Comparison of ENCODE assay signal across 14 cellular contexts in the genomic region with DNA sequence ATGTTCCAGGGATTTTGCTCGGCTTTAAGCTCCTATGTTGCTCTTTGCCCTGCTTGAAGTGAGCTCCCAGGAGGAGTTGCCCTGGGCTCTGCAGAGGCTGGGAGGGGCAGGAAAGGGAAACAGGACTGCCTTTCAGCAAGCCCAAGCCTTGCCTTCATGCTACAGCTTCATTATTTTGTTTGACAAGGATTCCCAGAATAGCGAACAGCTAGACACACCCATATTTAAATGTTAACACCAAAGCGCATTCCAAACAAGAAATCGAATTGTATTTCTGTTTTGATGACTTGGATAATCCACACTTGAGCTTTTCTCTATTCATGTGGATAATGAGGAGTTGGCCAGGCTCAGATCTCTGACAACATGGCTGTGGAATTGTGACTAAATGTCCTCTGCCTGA. TPM values are rescaled to one million over a fixed set of nuclear protein-coding genes. Genes with fewer than 3 reads are reported as not detected.
DNase-seq lines count a peak whose midpoint lies in the region; ATAC-seq and TF ChIP-seq lines count a peak whose summit lies in the region.
"Had no signal": no experiment of that assay in that cellular context is flagged by ENCODE, and none has a peak within 500 bp of the region (broad histone marks: within the 10 kb centered on the region; RNA-seq: fewer than 3 reads in every experiment).

No MANE protein-coding gene starts in this region.

- peak; percentile 48 for ATAC-seq in Right ventricle myocardium inferior
- ATAC-seq in right cardiac atrium: peak; percentile 80 to 94
- no peak for ATAC-seq in naive thymus-derived CD8-positive, alpha-beta T cell
- ATAC-seq in HG02852 (IDR thresholded peaks at IDR 0.05; ENCODE audit: unreplicated experiment): no peak
- ATAC-seq: CD8-positive, alpha-beta T cell; SK-N-SH treated with all-trans-retinoic acid at 6 μM for 48 hours; stimulated activated naive CD8-positive, alpha-beta T cell treated with anti-CD3 and anti-CD28 coated beads, Interleukin-15, amount 100 ng/mL, for 72 hours had no signal

- H4K8ac ChIP-seq in neuronal stem cell (ENCODE audit: low read depth, low read length): no peak overlapping the region

- H3K27me3 Mint-ChIP-seq in naive thymus-derived CD8-positive, alpha-beta T cell: peaks cover 10 to 41% (median 20%) of the 10 kb centered on the region in 5 donors

- TF ChIP-seq CTCF in foreskin fibroblast (IDR thresholded peaks at IDR 0.05; ENCODE audit: low read depth, low read length): no peak

- no peak overlapping the region for H2AK5ac ChIP-seq in neuronal stem cell (ENCODE audit: low read depth, low read length)

- intact Hi-C loops in Right ventricle myocardium inferior (cut with DNase I) (loop anchor here (5.0 kb wide), 1 partner anchor 42 kb away; no protein-coding TSS in a partner anchor), cardiac septum (cut with DNase I) (loop anchor here (10.0 kb wide), 1 partner anchor 130 kb away; no protein-coding TSS in a partner anchor), right cardiac atrium (cut with DNase I) (loop anchor here in 2 of 4 donors (10.0 kb wide), 2 partner anchors 60 to 80 kb away; no protein-coding TSS in a partner anchor)

- H3K9me3 ChIP-seq in right cardiac atrium (ENCODE audit: control insufficient read depth, low read length): no peaks in the 10 kb centered on the region
- H3K9me3 ChIP-seq in neuronal stem cell (replicated peaks in 1 of 2; ENCODE audit: control insufficient read depth in 2 of 2, insufficient read depth in 1 of 2, low read depth in 1 of 2, low read length in 2 of 2): no peaks in the 10 kb centered on the region

- no peak overlapping the region for H3K4me2 ChIP-seq in neuronal stem cell (ENCODE audit: insufficient read depth, low read length, poor library complexity, severe bottlenecking)

- no peak overlapping the region for H2BK12ac ChIP-seq in neuronal stem cell (ENCODE audit: low read length)

- H3K27ac ChIP-seq in right cardiac atrium (ENCODE audit: low read length) (peak overlapping the region; percentile 84), neuronal stem cell (replicated peaks; ENCODE audit: low read length) (no peak overlapping the region)

- peak overlapping the region; percentile 6 for H3K18ac ChIP-seq in neuronal stem cell (ENCODE audit: low read length)

- H2AFZ ChIP-seq in neuronal stem cell (ENCODE audit: low read length): no peak overlapping the region

- no peaks in the 10 kb centered on the region for H3K79me1 ChIP-seq in neuronal stem cell (ENCODE audit: low read depth, low read length)

- POLR2A ChIA-PET in naive thymus-derived CD8-positive, alpha-beta T cell (lab: Charles Lee): no interaction called here

- no peak overlapping the region for H3K23ac ChIP-seq in neuronal stem cell (ENCODE audit: low read depth, low read length, poor library complexity)

- no peak overlapping the region for H2BK15ac ChIP-seq in neuronal stem cell (ENCODE audit: low read length)

- no peak overlapping the region for H3K14ac ChIP-seq in neuronal stem cell (ENCODE audit: low read length)

- H3K27ac Mint-ChIP-seq in naive thymus-derived CD8-positive, alpha-beta T cell: no peak overlapping the region
- H3K27ac Mint-ChIP-seq: CD8-positive, alpha-beta T cell had no signal

- H3K27me3 ChIP-seq in right cardiac atrium (ENCODE audit: control insufficient read depth, insufficient read depth) (no peaks in the 10 kb centered on the region), neuronal stem cell (ENCODE audit: control insufficient read depth in 3 of 3, insufficient read depth in 3 of 3, low read depth in 1 of 3, low read length in 3 of 3) (no peaks in the 10 kb centered on the region)

- no peak overlapping the region for H3K9ac ChIP-seq in neuronal stem cell (ENCODE audit: low read depth, low read length, poor library complexity)

- H3K4me1 ChIP-seq in right cardiac atrium (ENCODE audit: control insufficient read depth, insufficient read depth, low read length) (peaks cover 19% of the 10 kb centered on the region), neuronal stem cell (ENCODE audit: control insufficient read depth in 2 of 2, insufficient read depth in 1 of 2, low read depth in 1 of 2, low read length in 2 of 2) (peaks cover 4 to 18% of the 10 kb centered on the region in 2 donors)

- no peaks in the 10 kb centered on the region for H3K36me3 Mint-ChIP-seq in naive thymus-derived CD8-positive, alpha-beta T cell
- H3K36me3 Mint-ChIP-seq: CD8-positive, alpha-beta T cell had no signal

- no peak overlapping the region for H3K4ac ChIP-seq in neuronal stem cell (ENCODE audit: low read length)

- no peaks in the 10 kb centered on the region for H3K4me1 Mint-ChIP-seq in naive thymus-derived CD8-positive, alpha-beta T cell

- H4K91ac ChIP-seq in neuronal stem cell (ENCODE audit: low read depth, low read length, poor library complexity): no peak overlapping the region

- H2BK120ac ChIP-seq in neuronal stem cell (ENCODE audit: low read depth, low read length): no peak overlapping the region

- DNase-seq in Right ventricle myocardium inferior (ENCODE audit: missing footprints) (no peak), cardiac septum (ENCODE audit: low spot score) (no peak), right cardiac atrium (peak; percentile 47 to 70 (median 61)), neuronal stem cell (ENCODE audit: low spot score) (no peak), foreskin fibroblast (no peak), NCI-H2081 treated with DMSO at 0.1 percent for 48 hours (lab: John Stamatoyannopoulos, UW) (no peak)
- no peak for DNase-seq in naive thymus-derived CD8-positive, alpha-beta T cell
- DNase-seq: caudate nucleus; CD8-positive, alpha-beta T cell; IMR-90; NCI-H1092; stimulated activated naive CD8-positive, alpha-beta T cell treated with anti-CD3 and anti-CD28 coated beads, Interleukin-15, amount 100 ng/mL, for 72 hours had no signal

- peaks cover 0 to 5% (median 0%) of the 10 kb centered on the region in 9 donors for H3K9me3 Mint-ChIP-seq in naive thymus-derived CD8-positive, alpha-beta T cell
- H3K9me3 Mint-ChIP-seq: CD8-positive, alpha-beta T cell had no signal

- H3K36me3 ChIP-seq in neuronal stem cell (replicated peaks in 1 of 2; ENCODE audit: control insufficient read depth in 2 of 2, insufficient read depth in 2 of 2, low read length in 2 of 2): peaks cover 5 to 8% of the 10 kb centered on the region in 2 donors

- no peak overlapping the region for H3K4me3 Mint-ChIP-seq in naive thymus-derived CD8-positive, alpha-beta T cell
- H3K4me3 Mint-ChIP-seq: CD8-positive, alpha-beta T cell; stimulated activated naive CD8-positive, alpha-beta T cell treated with anti-CD3 and anti-CD28 coated beads, Interleukin-15, amount 100 ng/mL, for 72 hours had no signal

- H2BK5ac ChIP-seq in neuronal stem cell (ENCODE audit: low read length): no peak overlapping the region

- 27% methylated on average over 4 of the region's 4 CpGs for WGBS in right cardiac atrium
- no CpG with 5 or more reads among the region's 4 CpGs for WGBS in neuronal stem cell (ENCODE audit: extremely low coverage in 2 of 2, insufficient read length in 2 of 2, insufficient replicate concordance in 1 of 2), 2 donors

- H3K4me3 ChIP-seq in right cardiac atrium (ENCODE audit: low read length) (no peak overlapping the region), neuronal stem cell (ENCODE audit: low read length in 2 of 2) (no peak overlapping the region), foreskin fibroblast (ENCODE audit: low read depth in 1 of 2, low read length in 2 of 2) (no peak overlapping the region)

RNA-seq across cellular contexts. Expression of gene KIAA1217, which starts 6.3 kb away (rescaled TPM):
- total RNA-seq in Right ventricle myocardium inferior (45.0 TPM), cardiac septum (24.0 TPM), right cardiac atrium (10 to 100 TPM; 27.1 to 43.6 (median 31.5) TPM)
- polyA plus RNA-seq in right cardiac atrium: 14.6 TPM
- 5.6 TPM for polyA plus RNA-seq in neuronal stem cell (2013, experiment 1 of 2)
- 5.9 TPM for polyA plus RNA-seq in neuronal stem cell (2013, experiment 2 of 2)
- not detected for total RNA-seq in naive thymus-derived CD8-positive, alpha-beta T cell
- polyA plus RNA-seq in naive thymus-derived CD8-positive, alpha-beta T cell: not detected

Comparison
In these comparisons a context has a peak if more than half of its experiments do, and no peak if none do; other contexts are left out.
1. DNase-seq: peak in right cardiac atrium (3 of 3); none in Right ventricle myocardium inferior (single experiment), cardiac septum (single experiment), neuronal stem cell (single experiment), naive thymus-derived CD8-positive, alpha-beta T cell (0 of 10), foreskin fibroblast (0 of 2) and NCI-H2081 treated with DMSO at 0.1 percent for 48 hours (single experiment).
2. ATAC-seq: peak in Right ventricle myocardium inferior (single experiment) and right cardiac atrium (2 of 2); none in naive thymus-derived CD8-positive, alpha-beta T cell (0 of 2) and HG02852 (single experiment).
3. RNA of gene KIAA1217, which starts 6.3 kb away (total RNA-seq): 45.0 TPM in Right ventricle myocardium inferior (single experiment), 27.1 to 43.6 TPM in right cardiac atrium and 24.0 TPM in cardiac septum (single experiment); not detected in naive thymus-derived CD8-positive, alpha-beta T cell; every median in the first group is over 10 times any median in the second.